ENCODE assay signal across 1 cellular context in the genomic region with DNA sequence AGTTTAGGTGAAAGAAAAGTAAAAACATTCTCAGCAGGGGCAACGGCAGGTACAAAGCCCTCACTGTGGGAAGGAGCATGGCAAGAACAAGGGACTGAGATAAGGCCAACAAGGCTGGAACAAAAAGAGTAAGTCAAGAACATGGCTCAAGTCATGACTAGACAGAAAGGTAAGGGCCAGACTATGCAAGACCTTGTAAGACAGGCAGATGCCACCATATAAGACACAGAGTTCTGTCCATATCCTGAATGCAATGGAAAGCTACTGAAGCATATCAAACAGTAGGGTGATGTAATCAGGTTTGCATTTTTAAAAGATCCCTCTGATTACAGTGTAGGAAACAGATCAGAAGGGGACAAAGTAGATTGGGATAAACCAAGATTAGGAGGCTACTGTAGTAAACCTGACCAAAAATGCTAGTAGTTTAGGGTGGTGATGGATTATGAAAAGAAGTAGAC.
TF ChIP-seq lines count a peak whose summit lies in the region.

No MANE protein-coding gene starts in this region.

TF ChIP-seq in GM12878, 131 proteins besides CTCF, POLR2A, EP300 and RAD21 (continued from another document):
- TF ChIP-seq, protein P1, sequence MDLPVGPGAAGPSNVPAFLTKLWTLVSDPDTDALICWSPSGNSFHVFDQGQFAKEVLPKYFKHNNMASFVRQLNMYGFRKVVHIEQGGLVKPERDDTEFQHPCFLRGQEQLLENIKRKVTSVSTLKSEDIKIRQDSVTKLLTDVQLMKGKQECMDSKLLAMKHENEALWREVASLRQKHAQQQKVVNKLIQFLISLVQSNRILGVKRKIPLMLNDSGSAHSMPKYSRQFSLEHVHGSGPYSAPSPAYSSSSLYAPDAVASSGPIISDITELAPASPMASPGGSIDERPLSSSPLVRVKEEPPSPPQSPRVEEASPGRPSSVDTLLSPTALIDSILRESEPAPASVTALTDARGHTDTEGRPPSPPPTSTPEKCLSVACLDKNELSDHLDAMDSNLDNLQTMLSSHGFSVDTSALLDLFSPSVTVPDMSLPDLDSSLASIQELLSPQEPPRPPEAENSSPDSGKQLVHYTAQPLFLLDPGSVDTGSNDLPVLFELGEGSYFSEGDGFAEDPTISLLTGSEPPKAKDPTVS (IDR thresholded peaks at IDR 0.05; ENCODE audit: low read depth, low read length), result no peak
- TF ChIP-seq BHLHE40 (IDR thresholded peaks at IDR 0.05; ENCODE audit: borderline replicate concordance in 1 of 2, low read depth in 2 of 2, low read length in 1 of 2), result no peak
- TF ChIP-seq BMI1 (IDR thresholded peaks at IDR 0.05; ENCODE audit: borderline replicate concordance), result no peak
- no peak for TF ChIP-seq TCF12 (IDR thresholded peaks at IDR 0.05; ENCODE audit: low read depth, low read length)
- TF ChIP-seq JUNB (IDR thresholded peaks at IDR 0.05), result peak; percentile 14; the same call in 1 of the 2 replicates
- TF ChIP-seq SMARCA5 (IDR thresholded peaks at IDR 0.05), result no peak
- no peak for TF ChIP-seq KLF5 (IDR thresholded peaks at IDR 0.05; ENCODE audit: partially characterized antibody)
- TF ChIP-seq SMC3 (IDR thresholded peaks at IDR 0.05; ENCODE audit: borderline replicate concordance, low read length), result 0 out of 2 replicates have a peak, but pooled peaks have one; percentile 14
- TF ChIP-seq ZNF24 (IDR thresholded peaks at IDR 0.05), result no peak
- TF ChIP-seq CREM (IDR thresholded peaks at IDR 0.05; ENCODE audit: low read depth), result no peak
- TF ChIP-seq, protein P2, sequence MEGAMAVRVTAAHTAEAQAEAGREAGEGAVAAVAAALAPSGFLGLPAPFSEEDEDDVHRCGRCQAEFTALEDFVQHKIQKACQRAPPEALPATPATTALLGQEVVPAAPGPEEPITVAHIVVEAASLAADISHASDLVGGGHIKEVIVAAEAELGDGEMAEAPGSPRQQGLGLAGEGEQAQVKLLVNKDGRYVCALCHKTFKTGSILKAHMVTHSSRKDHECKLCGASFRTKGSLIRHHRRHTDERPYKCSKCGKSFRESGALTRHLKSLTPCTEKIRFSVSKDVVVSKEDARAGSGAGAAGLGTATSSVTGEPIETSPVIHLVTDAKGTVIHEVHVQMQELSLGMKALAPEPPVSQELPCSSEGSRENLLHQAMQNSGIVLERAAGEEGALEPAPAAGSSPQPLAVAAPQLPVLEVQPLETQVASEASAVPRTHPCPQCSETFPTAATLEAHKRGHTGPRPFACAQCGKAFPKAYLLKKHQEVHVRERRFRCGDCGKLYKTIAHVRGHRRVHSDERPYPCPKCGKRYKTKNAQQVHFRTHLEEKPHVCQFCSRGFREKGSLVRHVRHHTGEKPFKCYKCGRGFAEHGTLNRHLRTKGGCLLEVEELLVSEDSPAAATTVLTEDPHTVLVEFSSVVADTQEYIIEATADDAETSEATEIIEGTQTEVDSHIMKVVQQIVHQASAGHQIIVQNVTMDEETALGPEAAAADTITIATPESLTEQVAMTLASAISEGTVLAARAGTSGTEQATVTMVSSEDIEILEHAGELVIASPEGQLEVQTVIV (IDR thresholded peaks at IDR 0.05; ENCODE audit: borderline replicate concordance, partially characterized antibody), result no peak
- TF ChIP-seq, protein P3, sequence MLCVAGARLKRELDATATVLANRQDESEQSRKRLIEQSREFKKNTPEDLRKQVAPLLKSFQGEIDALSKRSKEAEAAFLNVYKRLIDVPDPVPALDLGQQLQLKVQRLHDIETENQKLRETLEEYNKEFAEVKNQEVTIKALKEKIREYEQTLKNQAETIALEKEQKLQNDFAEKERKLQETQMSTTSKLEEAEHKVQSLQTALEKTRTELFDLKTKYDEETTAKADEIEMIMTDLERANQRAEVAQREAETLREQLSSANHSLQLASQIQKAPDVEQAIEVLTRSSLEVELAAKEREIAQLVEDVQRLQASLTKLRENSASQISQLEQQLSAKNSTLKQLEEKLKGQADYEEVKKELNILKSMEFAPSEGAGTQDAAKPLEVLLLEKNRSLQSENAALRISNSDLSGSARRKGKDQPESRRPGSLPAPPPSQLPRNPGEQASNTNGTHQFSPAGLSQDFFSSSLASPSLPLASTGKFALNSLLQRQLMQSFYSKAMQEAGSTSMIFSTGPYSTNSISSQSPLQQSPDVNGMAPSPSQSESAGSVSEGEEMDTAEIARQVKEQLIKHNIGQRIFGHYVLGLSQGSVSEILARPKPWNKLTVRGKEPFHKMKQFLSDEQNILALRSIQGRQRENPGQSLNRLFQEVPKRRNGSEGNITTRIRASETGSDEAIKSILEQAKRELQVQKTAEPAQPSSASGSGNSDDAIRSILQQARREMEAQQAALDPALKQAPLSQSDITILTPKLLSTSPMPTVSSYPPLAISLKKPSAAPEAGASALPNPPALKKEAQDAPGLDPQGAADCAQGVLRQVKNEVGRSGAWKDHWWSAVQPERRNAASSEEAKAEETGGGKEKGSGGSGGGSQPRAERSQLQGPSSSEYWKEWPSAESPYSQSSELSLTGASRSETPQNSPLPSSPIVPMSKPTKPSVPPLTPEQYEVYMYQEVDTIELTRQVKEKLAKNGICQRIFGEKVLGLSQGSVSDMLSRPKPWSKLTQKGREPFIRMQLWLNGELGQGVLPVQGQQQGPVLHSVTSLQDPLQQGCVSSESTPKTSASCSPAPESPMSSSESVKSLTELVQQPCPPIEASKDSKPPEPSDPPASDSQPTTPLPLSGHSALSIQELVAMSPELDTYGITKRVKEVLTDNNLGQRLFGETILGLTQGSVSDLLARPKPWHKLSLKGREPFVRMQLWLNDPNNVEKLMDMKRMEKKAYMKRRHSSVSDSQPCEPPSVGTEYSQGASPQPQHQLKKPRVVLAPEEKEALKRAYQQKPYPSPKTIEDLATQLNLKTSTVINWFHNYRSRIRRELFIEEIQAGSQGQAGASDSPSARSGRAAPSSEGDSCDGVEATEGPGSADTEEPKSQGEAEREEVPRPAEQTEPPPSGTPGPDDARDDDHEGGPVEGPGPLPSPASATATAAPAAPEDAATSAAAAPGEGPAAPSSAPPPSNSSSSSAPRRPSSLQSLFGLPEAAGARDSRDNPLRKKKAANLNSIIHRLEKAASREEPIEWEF (IDR thresholded peaks at IDR 0.05; ENCODE audit: insufficient replicate concordance, low read depth, low read length), result no peak
- TF ChIP-seq NFIC (IDR thresholded peaks at IDR 0.05; ENCODE audit: low read depth, low read length), result no peak
- peak; percentile 93 for TF ChIP-seq ATF7 (IDR thresholded peaks at IDR 0.05; ENCODE audit: low read depth)
- TF ChIP-seq POLR2AphosphoS5 (IDR thresholded peaks at IDR 0.05; ENCODE audit: low read length), result no peak
- TF ChIP-seq MYC (IDR thresholded peaks at IDR 0.05; ENCODE audit: insufficient read depth, insufficient read length, insufficient replicate concordance, low read length, severe bottlenecking), result no peak
- no peak for TF ChIP-seq ESRRA (IDR thresholded peaks at IDR 0.05; ENCODE audit: low read length)
- TF ChIP-seq BCL11A (IDR thresholded peaks at IDR 0.05; ENCODE audit: low read depth, low read length), result no peak
- TF ChIP-seq HDGF (IDR thresholded peaks at IDR 0.05), result peak; percentile 56; the same call in 1 of the 2 replicates
- TF ChIP-seq NFXL1 (IDR thresholded peaks at IDR 0.05; ENCODE audit: borderline replicate concordance), result no peak
- TF ChIP-seq, protein P4, sequence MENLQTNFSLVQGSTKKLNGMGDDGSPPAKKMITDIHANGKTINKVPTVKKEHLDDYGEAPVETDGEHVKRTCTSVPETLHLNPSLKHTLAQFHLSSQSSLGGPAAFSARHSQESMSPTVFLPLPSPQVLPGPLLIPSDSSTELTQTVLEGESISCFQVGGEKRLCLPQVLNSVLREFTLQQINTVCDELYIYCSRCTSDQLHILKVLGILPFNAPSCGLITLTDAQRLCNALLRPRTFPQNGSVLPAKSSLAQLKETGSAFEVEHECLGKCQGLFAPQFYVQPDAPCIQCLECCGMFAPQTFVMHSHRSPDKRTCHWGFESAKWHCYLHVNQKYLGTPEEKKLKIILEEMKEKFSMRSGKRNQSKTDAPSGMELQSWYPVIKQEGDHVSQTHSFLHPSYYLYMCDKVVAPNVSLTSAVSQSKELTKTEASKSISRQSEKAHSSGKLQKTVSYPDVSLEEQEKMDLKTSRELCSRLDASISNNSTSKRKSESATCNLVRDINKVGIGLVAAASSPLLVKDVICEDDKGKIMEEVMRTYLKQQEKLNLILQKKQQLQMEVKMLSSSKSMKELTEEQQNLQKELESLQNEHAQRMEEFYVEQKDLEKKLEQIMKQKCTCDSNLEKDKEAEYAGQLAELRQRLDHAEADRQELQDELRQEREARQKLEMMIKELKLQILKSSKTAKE (IDR thresholded peaks at IDR 0.05; ENCODE audit: low read depth, poor library complexity, severe bottlenecking), result no peak
- TF ChIP-seq ZSCAN29 (IDR thresholded peaks at IDR 0.05), result no peak
- no peak for TF ChIP-seq SMAD1 (IDR thresholded peaks at IDR 0.05; ENCODE audit: low read depth, partially characterized antibody)
- TF ChIP-seq NR2C2 (IDR thresholded peaks at IDR 0.05; ENCODE audit: borderline replicate concordance, control insufficient read depth, insufficient read length, low read depth), result no peak
- TF ChIP-seq SRF (IDR thresholded peaks at IDR 0.05; ENCODE audit: low read depth in 2 of 2, low read length in 2 of 2), result no peak
